Comparison of ENCODE assay signal across 17 cellular contexts in genomic region chr13:31444266-31444862, GRCh38.
DNase-seq lines count a peak whose midpoint lies in the region; TF ChIP-seq lines count a peak whose summit lies in the region.
"Had no signal": no experiment of that assay in that cellular context is flagged by ENCODE, and none has a peak within 500 bp of the region (broad histone marks: within the 10 kb centered on the region; RNA-seq: fewer than 3 reads in every experiment).

No MANE protein-coding gene starts in this region.

- CTCF ChIA-PET in Calu3 (lab: Charles Lee), result no interaction called here

- no peaks in the 10 kb centered on the region for H3K9me3 Mint-ChIP-seq in activated CD4-positive, alpha-beta T cell treated with anti-CD3 and anti-CD28 coated beads, Interleukin-2, amount 10 ng/mL, durations not matched to agents 24 days and 14 days
- H3K9me3 Mint-ChIP-seq in nephron (peaks cover 4% of the 10 kb centered on the region), Calu3 (ENCODE audit: low read depth, unreplicated experiment) (no peaks in the 10 kb centered on the region)
- H3K9me3 Mint-ChIP-seq: IgD-negative memory B cell had no signal

- intact Hi-C loops in activated CD4-positive, alpha-beta T cell treated with anti-CD3 and anti-CD28 coated beads, Interleukin-2, amount 10 ng/mL, durations not matched to agents 24 days and 14 days (cut with micrococcal nuclease), result no loop called here
- intact Hi-C loops in Calu3 (cut with micrococcal nuclease; ENCODE audit: unreplicated experiment), result no loop called here

- DNase-seq in activated CD4-positive, alpha-beta T cell treated with anti-CD3 and anti-CD28 coated beads, Interleukin-2, amount 10 ng/mL, durations not matched to agents 24 days and 14 days, result peak; percentile 28
- DNase-seq in activated CD4-positive, alpha-beta T cell treated with anti-CD3 and anti-CD28 coated beads for 48 hours, result no peak
- DNase-seq in fibroblast of the conjunctiva (ENCODE audit: low read depth), result peak; percentile 8
- peak; percentile 21 for DNase-seq in superior temporal gyrus (ENCODE audit: extremely low spot score)
- no peak for DNase-seq in Kasumi-1 (lab: John Stamatoyannopoulos, UW)
- DNase-seq in NCI-H2171 (lab: John Stamatoyannopoulos, UW), result no peak
- no peak for DNase-seq in Calu3
- DNase-seq: 8988T, COR-L47, MV-4-11, NCI-H1436, NCI-H2081 treated with DMSO at 0.1 percent for 48 hours, NCI-H2227 treated with DMSO at 0.1 percent for 48 hours, NCI-H526 treated with DMSO at 0.1 percent for 48 hours, SIG-M5 had no signal

- TF ChIP-seq CTCF in nephron (IDR thresholded peaks at IDR 0.05; ENCODE audit: unreplicated experiment in 3 of 3), result no peak
- TF ChIP-seq CTCF in Calu3 (IDR thresholded peaks at IDR 0.05; ENCODE audit: unreplicated experiment), result no peak

- no peak overlapping the region for H3K27ac Mint-ChIP-seq in activated CD4-positive, alpha-beta T cell treated with anti-CD3 and anti-CD28 coated beads, Interleukin-2, amount 10 ng/mL, durations not matched to agents 24 days and 14 days
- H3K27ac Mint-ChIP-seq in nephron, result peak overlapping the region; percentile 8 to 73 (median 36)
- no peak overlapping the region for H3K27ac Mint-ChIP-seq in Calu3 (ENCODE audit: unreplicated experiment)

- H3K4me1 Mint-ChIP-seq in activated CD4-positive, alpha-beta T cell treated with anti-CD3 and anti-CD28 coated beads, Interleukin-2, amount 10 ng/mL, durations not matched to agents 24 days and 14 days, result no peaks in the 10 kb centered on the region
- H3K4me1 Mint-ChIP-seq in nephron (peaks cover 35% of the 10 kb centered on the region), Calu3 (ENCODE audit: low read depth, unreplicated experiment) (no peaks in the 10 kb centered on the region)

- H3K27me3 Mint-ChIP-seq in activated CD4-positive, alpha-beta T cell treated with anti-CD3 and anti-CD28 coated beads, Interleukin-2, amount 10 ng/mL, durations not matched to agents 24 days and 14 days, result no peaks in the 10 kb centered on the region
- H3K27me3 Mint-ChIP-seq in nephron (ENCODE audit: low read depth) (peaks cover 20% of the 10 kb centered on the region), Calu3 (ENCODE audit: unreplicated experiment) (peaks cover 13% of the 10 kb centered on the region)

- BruUV-seq in Calu3 (replicated peaks; lab: Mats Ljungman, UMichigan), result no TSS peak

- no peaks in the 10 kb centered on the region for H3K36me3 Mint-ChIP-seq in activated CD4-positive, alpha-beta T cell treated with anti-CD3 and anti-CD28 coated beads, Interleukin-2, amount 10 ng/mL, durations not matched to agents 24 days and 14 days (ENCODE audit: low read depth)
- H3K36me3 Mint-ChIP-seq in nephron (ENCODE audit: low read depth), result no peaks in the 10 kb centered on the region
- H3K36me3 Mint-ChIP-seq in Calu3 (ENCODE audit: insufficient read depth, unreplicated experiment), result no peaks in the 10 kb centered on the region
- H3K36me3 Mint-ChIP-seq: IgD-negative memory B cell had no signal

- no peak overlapping the region for H3K4me3 Mint-ChIP-seq in activated CD4-positive, alpha-beta T cell treated with anti-CD3 and anti-CD28 coated beads, Interleukin-2, amount 10 ng/mL, durations not matched to agents 24 days and 14 days
- no peak overlapping the region for H3K4me3 Mint-ChIP-seq in nephron
- no peak overlapping the region for H3K4me3 Mint-ChIP-seq in Calu3 (ENCODE audit: low read depth, unreplicated experiment)
- H3K4me3 Mint-ChIP-seq: IgD-negative memory B cell had no signal

Comparison
In these comparisons a context has a peak if more than half of its experiments do, and no peak if none do; other contexts are left out.
1. DNase-seq: peak in activated CD4-positive, alpha-beta T cell treated with anti-CD3 and anti-CD28 coated beads, Interleukin-2, amount 10 ng/mL, durations not matched to agents 24 days and 14 days (single experiment), fibroblast of the conjunctiva (single experiment) and superior temporal gyrus (single experiment); none in activated CD4-positive, alpha-beta T cell treated with anti-CD3 and anti-CD28 coated beads for 48 hours (single experiment), Kasumi-1 (0 of 2), NCI-H2171 (single experiment) and Calu3 (single experiment).
2. H3K27ac Mint-ChIP-seq: peak in nephron (3 of 3); none in activated CD4-positive, alpha-beta T cell treated with anti-CD3 and anti-CD28 coated beads, Interleukin-2, amount 10 ng/mL, durations not matched to agents 24 days and 14 days (single experiment) and Calu3 (single experiment).